In the genomic region with DNA sequence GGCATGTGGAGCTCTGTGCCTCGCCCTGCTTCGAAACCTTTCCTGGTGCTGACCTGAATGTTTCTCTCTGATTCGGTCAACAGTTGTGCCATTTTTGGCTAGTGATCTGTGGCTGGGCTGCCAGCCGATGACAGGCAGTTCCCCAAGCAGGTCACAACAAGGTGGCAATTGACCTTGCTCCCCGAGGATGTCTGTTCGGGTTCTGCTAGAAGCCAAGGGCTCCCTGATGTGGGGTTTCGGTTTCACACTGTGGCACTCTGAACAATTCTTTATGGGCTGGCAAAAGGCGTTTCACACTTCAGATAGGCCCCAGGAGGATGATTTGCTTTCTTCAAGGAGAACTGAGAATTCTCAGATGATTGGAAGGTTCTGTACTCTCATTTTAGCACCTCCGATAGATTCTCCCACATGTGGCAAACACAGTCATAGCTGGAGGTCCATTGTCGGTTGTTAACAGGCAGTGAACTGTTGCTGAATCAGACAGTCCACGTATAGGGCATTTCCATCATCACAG, we compare ENCODE assay signal across 13 cellular contexts.
DNase-seq lines count a peak whose midpoint lies in the region; ATAC-seq, FAIRE-seq and TF ChIP-seq lines count a peak whose summit lies in the region.
"Had no signal": no experiment of that assay in that cellular context is flagged by ENCODE, and none has a peak within 500 bp of the region (broad histone marks: within the 10 kb centered on the region; RNA-seq: fewer than 3 reads in every experiment).

No MANE protein-coding gene starts in this region.

- no peaks in the 10 kb centered on the region for H4K20me1 ChIP-seq in GM12878 (ENCODE audit: control insufficient read depth, insufficient read depth)

- H3K36me3 ChIP-seq in GM12878 (ENCODE audit: control insufficient read depth in 2 of 2, insufficient read depth in 2 of 2, low read length in 1 of 2): no peaks in the 10 kb centered on the region
- H3K36me3 ChIP-seq: adrenal gland had no signal

- H3K27me3 ChIP-seq in GM12878 (replicated peaks in 1 of 2; ENCODE audit: control insufficient read depth in 2 of 2, insufficient read depth in 2 of 2, low read length in 1 of 2): peaks cover 0 to 4% of the 10 kb centered on the region in 2 experiments; a peak in 2 of 4 replicates
- H3K27me3 ChIP-seq: adrenal gland had no signal

- no TSS peak for BruUV-seq in GM12878 (replicated peaks; lab: Mats Ljungman, UMichigan)

- in situ Hi-C loops in GM12878 (cut with MboI): no loop called here

- no peak for TF ChIP-seq CTCF in GM12878 (IDR thresholded peaks at IDR 0.05 in 2 of 3, conservative IDR thresholded peaks at IDR 0.05 in 1 of 3; ENCODE audit: control insufficient read depth in 2 of 3, extremely low read depth in 1 of 3, insufficient read depth in 1 of 3, low read depth in 3 of 3, low read length in 3 of 3)

- peak; percentile 33 to 56; a peak in 2 of 4 replicates for TF ChIP-seq EP300 in GM12878 (IDR thresholded peaks at IDR 0.05; ENCODE audit: borderline replicate concordance in 1 of 2, control insufficient read depth in 1 of 2, low read depth in 2 of 2, low read length in 2 of 2)

- CTCF ChIA-PET in GM12878 (lab: Yijun Ruan, JAX): interaction anchor here (1.7 kb wide), 1 partner anchor 142 kb away, joined by 4 read pairs; no protein-coding TSS in a partner anchor

- H3K36me3 Mint-ChIP-seq in activated T-cell treated with anti-CD3 and anti-CD28 coated beads, Interleukin-2, amount 50 U/mL, for 72 hours (ENCODE audit: insufficient read depth in 2 of 2): no peaks in the 10 kb centered on the region
- H3K36me3 Mint-ChIP-seq: naive thymus-derived CD8-positive, alpha-beta T cell had no signal

- no peak for FAIRE-seq in GM12878 (lab: Jason Lieb, UNC)
- FAIRE-seq in urothelium cell line (lab: Jason Lieb, UNC): no peak

- no peaks in the 10 kb centered on the region for H3K4me1 Mint-ChIP-seq in activated T-cell treated with anti-CD3 and anti-CD28 coated beads, Interleukin-2, amount 50 U/mL, for 72 hours (ENCODE audit: low read depth)
- H3K4me1 Mint-ChIP-seq: naive thymus-derived CD8-positive, alpha-beta T cell had no signal

- H3K4me3 Mint-ChIP-seq in activated T-cell treated with anti-CD3 and anti-CD28 coated beads, Interleukin-2, amount 50 U/mL, for 72 hours: no peak overlapping the region

- H2AFZ ChIP-seq in GM12878 (ENCODE audit: control insufficient read depth, low read depth, low read length): no peak overlapping the region

- whole genome bisulfite sequencing in GM12878 (ENCODE audit: insufficient coverage, insufficient replicate concordance, low lambda C conversion rate, missing lambda C conversion rate): under 1% methylated on average over 11 of the region's 11 CpGs

- no peak overlapping the region for H3K27ac Mint-ChIP-seq in activated T-cell treated with anti-CD3 and anti-CD28 coated beads, Interleukin-2, amount 50 U/mL, for 72 hours

- TF ChIP-seq RAD21 in GM12878 (IDR thresholded peaks at IDR 0.05; ENCODE audit: insufficient read depth, low read depth, low read length): no peak

- peak; percentile 87 for ATAC-seq in GM18502 (IDR thresholded peaks at IDR 0.05; ENCODE audit: poor library complexity, unreplicated experiment)
- peak; percentile 82 for ATAC-seq in GM19467 (IDR thresholded peaks at IDR 0.05; ENCODE audit: unreplicated experiment)
- peak; percentile 70 for ATAC-seq in HG03066 (IDR thresholded peaks at IDR 0.05; ENCODE audit: low read depth, unreplicated experiment)
- ATAC-seq in GM12878: peak; percentile 96
- ATAC-seq in activated T-cell treated with anti-CD3 and anti-CD28 coated beads, Interleukin-2, amount 50 U/mL, for 72 hours (replicated peaks in 1 of 2): no peak
- ATAC-seq: naive thymus-derived CD8-positive, alpha-beta T cell had no signal

- peaks cover 2% of the 10 kb centered on the region in 2 donors for H3K9me3 Mint-ChIP-seq in activated T-cell treated with anti-CD3 and anti-CD28 coated beads, Interleukin-2, amount 50 U/mL, for 72 hours

- no peaks in the 10 kb centered on the region for H3K79me2 ChIP-seq in GM12878 (ENCODE audit: control insufficient read depth, insufficient read depth, low read length)

- intact Hi-C loops in GM12878 (cut with micrococcal nuclease; ENCODE audit: unreplicated experiment): loop anchor here (10.0 kb wide), 1 partner anchor 143 kb away; no protein-coding TSS in a partner anchor

- POLR2A ChIA-PET in GM12878 (lab: Charles Lee): no interaction called here

- H3K27me3 Mint-ChIP-seq in activated T-cell treated with anti-CD3 and anti-CD28 coated beads, Interleukin-2, amount 50 U/mL, for 72 hours (ENCODE audit: low read depth): no peaks in the 10 kb centered on the region

- no peak overlapping the region for H3K4me3 ChIP-seq in GM12878
- H3K4me3 ChIP-seq: adrenal gland had no signal

- no peaks in the 10 kb centered on the region; the same call in 2 of the 3 replicates for H3K9me3 ChIP-seq in GM12878 (replicated peaks; ENCODE audit: control insufficient read depth, insufficient read depth, low read length)
- H3K9me3 ChIP-seq: adrenal gland had no signal

- H3K9ac ChIP-seq in GM12878 (ENCODE audit: control insufficient read depth, insufficient read depth, low read length): no peak overlapping the region

- DNase-seq in GM12878 (ENCODE audit: low read depth, low spot score) (peak; percentile 55), cerebellar cortex (ENCODE audit: low spot score) (no peak), urothelium cell line (ENCODE audit: low spot score) (no peak), Kasumi-1 (lab: John Stamatoyannopoulos, UW) (no peak)
- DNase-seq in activated T-cell treated with anti-CD3 and anti-CD28 coated beads, Interleukin-2, amount 50 U/mL, for 72 hours: no peak
- DNase-seq: activated CD8-positive, alpha-beta memory T cell treated with anti-CD3 and anti-CD28 coated beads for 24 hours; adrenal gland; COR-L47; NCI-H526 had no signal

- peak overlapping the region; percentile 38 for H3K4me2 ChIP-seq in GM12878 (ENCODE audit: control insufficient read depth, insufficient read depth)

- no peak for TF ChIP-seq POLR2A in GM12878 (IDR thresholded peaks at IDR 0.05; ENCODE audit: low read depth, low read length)

- H3K4me1 ChIP-seq in GM12878 (ENCODE audit: control insufficient read depth, insufficient read depth, low read length): peaks cover 9% of the 10 kb centered on the region
- H3K4me1 ChIP-seq: adrenal gland had no signal

- RAD21 ChIA-PET in GM12878 (lab: Charles Lee; ENCODE audit: unreplicated experiment): no interaction called here

- no peak overlapping the region for H3K27ac ChIP-seq in GM12878 (ENCODE audit: control insufficient read depth, insufficient read depth)
- H3K27ac ChIP-seq: adrenal gland had no signal

- SMC1A ChIA-PET in GM12878 (lab: Charles Lee; ENCODE audit: uncharacterized antibody, unreplicated experiment): no interaction called here

TF ChIP-seq in GM12878, 131 proteins besides CTCF, POLR2A, EP300 and RAD21 (continues in another document):
- peak; percentile 92 for TF ChIP-seq NR2F1 (conservative IDR thresholded peaks at IDR 0.05)
- TF ChIP-seq TCF7 (IDR thresholded peaks at IDR 0.05; ENCODE audit: borderline replicate concordance): peak; percentile 38; the same call in 1 of the 2 replicates
- peak; percentile 91 for TF ChIP-seq ZNF217 (IDR thresholded peaks at IDR 0.05)
- TF ChIP-seq, protein P1, sequence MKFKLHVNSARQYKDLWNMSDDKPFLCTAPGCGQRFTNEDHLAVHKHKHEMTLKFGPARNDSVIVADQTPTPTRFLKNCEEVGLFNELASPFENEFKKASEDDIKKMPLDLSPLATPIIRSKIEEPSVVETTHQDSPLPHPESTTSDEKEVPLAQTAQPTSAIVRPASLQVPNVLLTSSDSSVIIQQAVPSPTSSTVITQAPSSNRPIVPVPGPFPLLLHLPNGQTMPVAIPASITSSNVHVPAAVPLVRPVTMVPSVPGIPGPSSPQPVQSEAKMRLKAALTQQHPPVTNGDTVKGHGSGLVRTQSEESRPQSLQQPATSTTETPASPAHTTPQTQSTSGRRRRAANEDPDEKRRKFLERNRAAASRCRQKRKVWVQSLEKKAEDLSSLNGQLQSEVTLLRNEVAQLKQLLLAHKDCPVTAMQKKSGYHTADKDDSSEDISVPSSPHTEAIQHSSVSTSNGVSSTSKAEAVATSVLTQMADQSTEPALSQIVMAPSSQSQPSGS (IDR thresholded peaks at IDR 0.05; ENCODE audit: low read length): 0 out of 2 replicates have a peak, but pooled peaks have one; percentile 27
- TF ChIP-seq ZNF687 (IDR thresholded peaks at IDR 0.05): no peak
- peak; percentile 74 for TF ChIP-seq BCL11A (IDR thresholded peaks at IDR 0.05; ENCODE audit: low read depth, low read length)
- no peak for TF ChIP-seq BRCA1 (IDR thresholded peaks at IDR 0.05; ENCODE audit: low read depth, low read length)
- TF ChIP-seq, protein P2, sequence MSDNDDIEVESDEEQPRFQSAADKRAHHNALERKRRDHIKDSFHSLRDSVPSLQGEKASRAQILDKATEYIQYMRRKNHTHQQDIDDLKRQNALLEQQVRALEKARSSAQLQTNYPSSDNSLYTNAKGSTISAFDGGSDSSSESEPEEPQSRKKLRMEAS (IDR thresholded peaks at IDR 0.05; ENCODE audit: low read depth, low read length): no peak
- no peak for TF ChIP-seq CREM (IDR thresholded peaks at IDR 0.05; ENCODE audit: low read depth)

Comparison
In these comparisons a context has a peak if more than half of its experiments do, and no peak if none do; other contexts are left out.
1. ATAC-seq: peak in GM18502 (single experiment), GM19467 (single experiment), HG03066 (single experiment) and GM12878 (single experiment); none in activated T-cell treated with anti-CD3 and anti-CD28 coated beads, Interleukin-2, amount 50 U/mL, for 72 hours (0 of 2).